In the genomic region with DNA sequence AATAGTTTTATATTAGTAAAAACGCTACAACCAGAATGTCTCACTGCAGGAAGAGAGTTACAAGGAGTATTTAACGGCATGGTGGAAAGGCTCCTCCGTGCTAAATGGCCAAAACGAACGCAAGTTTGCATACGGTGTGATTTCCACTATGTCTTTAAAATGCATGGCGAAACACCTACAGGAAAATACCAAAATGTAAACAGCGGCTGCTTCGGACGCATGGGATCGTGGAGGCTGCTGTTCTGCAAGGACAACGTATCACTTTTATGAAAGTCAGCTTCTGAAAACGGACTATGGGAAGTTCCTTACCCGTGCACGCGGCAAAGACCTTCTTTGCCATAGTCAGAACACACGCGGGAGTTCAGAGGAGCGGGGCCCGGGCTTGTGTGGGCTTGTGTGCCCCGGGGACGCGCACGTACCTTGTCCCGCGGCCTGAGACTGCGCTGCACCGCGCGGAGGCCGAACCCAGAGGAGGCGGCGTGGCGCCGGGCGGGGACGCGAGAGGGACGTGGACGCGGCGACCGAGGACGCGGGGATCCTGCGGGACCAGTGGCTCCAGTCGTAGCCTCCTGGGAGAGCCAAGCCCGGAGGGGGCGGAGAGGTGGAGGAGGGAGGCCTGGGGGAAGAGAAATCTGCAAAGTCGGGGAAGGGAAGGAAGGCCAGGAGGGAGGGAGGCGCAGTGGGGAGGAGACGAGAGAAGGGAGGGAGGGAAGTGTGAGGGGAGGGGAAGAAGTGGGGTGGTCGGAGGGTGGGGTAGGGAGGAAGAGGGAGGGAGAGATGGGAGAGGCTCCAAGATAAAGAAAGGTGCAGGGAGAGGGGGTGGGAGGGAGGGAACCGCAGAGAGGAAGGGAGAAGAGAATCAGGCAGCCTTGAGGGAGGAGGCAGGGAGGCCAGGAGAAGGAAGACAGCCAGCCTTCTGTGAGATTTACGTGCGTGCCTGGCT, we compare ENCODE assay signal across 8 cellular contexts. TPM values are rescaled to one million over a fixed set of nuclear protein-coding genes. Genes with fewer than 3 reads are reported as not detected.
DNase-seq lines count a peak whose midpoint lies in the region; ATAC-seq and TF ChIP-seq lines count a peak whose summit lies in the region.

A gene (minus strand): TSS at position 697 of the 943 bp plus-strand sequence. CDS start 17,140 bp downstream, outside the sequence.

- H3K9me3 Mint-ChIP-seq in IgD-negative memory B cell: no peaks in the 10 kb centered on the region

- peak; percentile 70 for ATAC-seq in GM21723 (IDR thresholded peaks at IDR 0.05; ENCODE audit: unreplicated experiment)

- no peak for TF ChIP-seq CTCF in spleen (IDR thresholded peaks at IDR 0.05 in 8 of 11, conservative IDR thresholded peaks at IDR 0.05 in 3 of 11)

- peak within 1 kb of the TSS; percentile 50 to 95 (median 86) for H3K4me3 Mint-ChIP-seq in IgD-negative memory B cell

- no peaks in the 10 kb centered on the region for H3K9me3 ChIP-seq in spleen

- peak within 1 kb of the TSS; percentile 60 for H3K4me3 ChIP-seq in GM08714 (ENCODE audit: low read length)
- peak within 1 kb of the TSS; percentile 35 to 68 (median 49) for H3K4me3 ChIP-seq in spleen

- peaks cover 0 to 29% (median 14%) of the 10 kb centered on the region in 6 donors for H3K4me1 ChIP-seq in spleen

- H3K27ac ChIP-seq in spleen: peak within 1 kb of the TSS in 6 of 8 donors; percentile 29 to 79 (median 64)

- peaks cover 14% of the 10 kb centered on the region for H3K27me3 Mint-ChIP-seq in IgD-negative memory B cell

- H3K27ac Mint-ChIP-seq in IgD-negative memory B cell: no peak within 1 kb of the TSS

- intact Hi-C loops in spleen (cut with DNase I; ENCODE audit: low total_unique reads): no loop called here

- H3K36me3 ChIP-seq in spleen: no peaks in the 10 kb centered on the region

- peaks cover 2% of the 10 kb centered on the region for H3K36me3 Mint-ChIP-seq in IgD-negative memory B cell

- no peak for TF ChIP-seq POLR2A in spleen (IDR thresholded peaks at IDR 0.05)

- peaks cover 0 to 23% (median 0%) of the 10 kb centered on the region in 7 donors for H3K27me3 ChIP-seq in spleen (replicated peaks in 1 of 7)

- WGBS in spleen, 5 donors: 2 to 3% (median 2%) methylated on average over 47 to 56 of the region's 56 CpGs

- peaks cover 0 to 4% (median 4%) of the 10 kb centered on the region in 3 donors for H3K4me1 Mint-ChIP-seq in IgD-negative memory B cell

- peak; percentile 59 for DNase-seq in SKM-1 (lab: John Stamatoyannopoulos, UW; ENCODE audit: unreplicated experiment)
- peak; percentile 66 for DNase-seq in cerebellar cortex (ENCODE audit: low spot score)
- DNase-seq in kidney glomerular epithelial cell (lab: John Stamatoyannopoulos, UW): peak; percentile 27
- peak; percentile 84 for DNase-seq in spleen
- DNase-seq in cortex of kidney (lab: John Stamatoyannopoulos, UW): no peak

RNA-seq across cellular contexts. Expression of the gene that starts here (rescaled TPM):
- not detected for polyA plus RNA-seq in IgD-negative memory B cell
- 10 to 100 TPM in 1 of 7 donors, 1 to 10 TPM in 6; 3.1 to 11.2 (median 4.8) TPM for total RNA-seq in spleen
- 1 to 10 TPM; 1.3 to 4.7 (median 2.5) TPM for polyA plus RNA-seq in spleen
